16 cellular contexts compared by ENCODE assay signal in genomic region chr1:113247355-113247754, GRCh38.
DNase-seq lines count a peak whose midpoint lies in the region; ATAC-seq lines count a peak whose summit lies in the region.
"Had no signal": no experiment of that assay in that cellular context is flagged by ENCODE, and none has a peak within 500 bp of the region (broad histone marks: within the 10 kb centered on the region; RNA-seq: fewer than 3 reads in every experiment).

No MANE protein-coding gene starts in this region.

- no peak overlapping the region for H2BK5ac ChIP-seq in neuronal stem cell (ENCODE audit: low read length)

- H3K27ac ChIP-seq in neuronal stem cell (replicated peaks; ENCODE audit: low read length) = no peak overlapping the region
- H3K27ac ChIP-seq: 22Rv1, BLaER1 had no signal

- H3K14ac ChIP-seq in neuronal stem cell (ENCODE audit: low read length) = no peak overlapping the region

- peaks cover 0 to 9% of the 10 kb centered on the region in 2 donors for H3K4me1 ChIP-seq in neuronal stem cell (ENCODE audit: control insufficient read depth in 2 of 2, insufficient read depth in 1 of 2, low read depth in 1 of 2, low read length in 2 of 2)
- H3K4me1 ChIP-seq: BLaER1 had no signal

- no peaks in the 10 kb centered on the region for H3K79me1 ChIP-seq in neuronal stem cell (ENCODE audit: low read depth, low read length)

- no peak overlapping the region for H3K18ac ChIP-seq in neuronal stem cell (ENCODE audit: low read length)

- WGBS in neuronal stem cell (ENCODE audit: extremely low coverage in 2 of 2, insufficient read length in 2 of 2, insufficient replicate concordance in 1 of 2), 2 donors = no CpG with 5 or more reads among the region's 2 CpGs

- no peak overlapping the region for H3K4ac ChIP-seq in neuronal stem cell (ENCODE audit: low read length)

- peak; percentile 87 for ATAC-seq in esophagus mucosa
- ATAC-seq in HG03469 (IDR thresholded peaks at IDR 0.05; ENCODE audit: unreplicated experiment) = no peak

- no peak overlapping the region for H3K9ac ChIP-seq in neuronal stem cell (ENCODE audit: low read depth, low read length, poor library complexity)
- H3K9ac ChIP-seq: BLaER1 had no signal

- H2BK12ac ChIP-seq in neuronal stem cell (ENCODE audit: low read length) = no peak overlapping the region

- H2AK5ac ChIP-seq in neuronal stem cell (ENCODE audit: low read depth, low read length) = no peak overlapping the region

- H3K9me3 ChIP-seq in neuronal stem cell (replicated peaks in 1 of 2; ENCODE audit: control insufficient read depth in 2 of 2, insufficient read depth in 1 of 2, low read depth in 1 of 2, low read length in 2 of 2) = no peaks in the 10 kb centered on the region
- H3K9me3 ChIP-seq: BLaER1 had no signal

- no peak overlapping the region for H4K8ac ChIP-seq in neuronal stem cell (ENCODE audit: low read depth, low read length)

- no peaks in the 10 kb centered on the region for H3K27me3 ChIP-seq in neuronal stem cell (ENCODE audit: control insufficient read depth in 3 of 3, insufficient read depth in 3 of 3, low read depth in 1 of 3, low read length in 3 of 3)
- H3K27me3 ChIP-seq: BLaER1 had no signal

- H2BK15ac ChIP-seq in neuronal stem cell (ENCODE audit: low read length) = no peak overlapping the region

- H2AFZ ChIP-seq in neuronal stem cell (ENCODE audit: low read length) = peak overlapping the region; percentile 13

- H4K91ac ChIP-seq in neuronal stem cell (ENCODE audit: low read depth, low read length, poor library complexity) = no peak overlapping the region

- H3K23ac ChIP-seq in neuronal stem cell (ENCODE audit: low read depth, low read length, poor library complexity) = no peak overlapping the region

- no peak overlapping the region for H3K4me3 ChIP-seq in neuronal stem cell (ENCODE audit: low read length in 2 of 2)
- H3K4me3 ChIP-seq: BLaER1 had no signal

- DNase-seq in SIG-M5 treated with dmso at 0.1 percent for 504 hours (lab: John Stamatoyannopoulos, UW; ENCODE audit: unreplicated experiment) = peak; percentile 13
- no peak for DNase-seq in SIG-M5 (lab: John Stamatoyannopoulos, UW)
- DNase-seq in neuronal stem cell (ENCODE audit: low spot score) = no peak
- DNase-seq in activated CD4-positive, alpha-beta T cell treated with anti-CD3 and anti-CD28 coated beads for 4 hours = no peak
- DNase-seq in mesenteric fat pad (ENCODE audit: low spot score) = no peak
- no peak for DNase-seq in anterior cingulate cortex (lab: John Stamatoyannopoulos, UW)
- DNase-seq: DMS 273 treated with DMSO at 0.1 percent for 48 hours, MV-4-11, NCI-H1417 treated with DMSO at 0.1 percent for 48 hours, NCI-H2029 treated with DMSO at 0.1 percent for 48 hours, NCI-H510A treated with DMSO at 0.1 percent for 48 hours, SHP77 had no signal

- no peak overlapping the region for H2BK120ac ChIP-seq in neuronal stem cell (ENCODE audit: low read depth, low read length)

- H3K36me3 ChIP-seq in neuronal stem cell (replicated peaks in 1 of 2; ENCODE audit: control insufficient read depth in 2 of 2, insufficient read depth in 2 of 2, low read length in 2 of 2) = no peaks in the 10 kb centered on the region
- H3K36me3 ChIP-seq: BLaER1 had no signal

- no peak overlapping the region for H3K4me2 ChIP-seq in neuronal stem cell (ENCODE audit: insufficient read depth, low read length, poor library complexity, severe bottlenecking)
- H3K4me2 ChIP-seq: BLaER1 had no signal
